ENCODE assay signal across 20 cellular contexts in the genomic region with DNA sequence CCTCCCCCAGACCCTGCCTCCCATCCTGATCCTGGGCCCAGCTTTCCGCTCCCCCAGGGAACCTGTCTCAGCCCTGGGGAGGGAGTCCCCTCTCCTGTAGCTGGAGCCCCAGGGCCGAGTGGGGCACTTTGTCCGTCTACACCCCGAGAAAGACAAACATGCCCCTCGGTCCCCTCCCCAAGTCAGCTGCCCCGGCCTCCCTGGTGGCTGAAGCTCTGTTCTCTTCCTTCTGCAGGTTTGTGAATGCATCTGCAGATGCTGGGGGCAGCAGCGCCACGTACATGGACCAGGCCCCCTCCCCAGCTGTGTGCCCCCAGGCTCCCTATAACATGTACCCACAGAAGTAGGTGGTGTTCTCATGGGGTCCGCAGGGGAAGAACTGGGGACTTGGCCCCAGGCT. TPM values are rescaled to one million over a fixed set of nuclear protein-coding genes. Genes with fewer than 3 reads are reported as not detected.
DNase-seq lines count a peak whose midpoint lies in the region; ATAC-seq and TF ChIP-seq lines count a peak whose summit lies in the region.
"Had no signal": no experiment of that assay in that cellular context is flagged by ENCODE, and none has a peak within 500 bp of the region (broad histone marks: within the 10 kb centered on the region; RNA-seq: fewer than 3 reads in every experiment).

No MANE protein-coding gene starts in this region.

- H3K27ac Mint-ChIP-seq in CD4-positive, alpha-beta memory T cell, result peak overlapping the region in 5 of 7 donors; percentile 37 to 90 (median 68)

- peaks cover 29 to 56% (median 45%) of the 10 kb centered on the region in 4 donors for H3K4me1 Mint-ChIP-seq in CD4-positive, alpha-beta memory T cell

- H3K9me3 Mint-ChIP-seq in CD4-positive, alpha-beta memory T cell, result peaks cover 0 to 5% (median 0%) of the 10 kb centered on the region in 8 donors

- H3K27me3 Mint-ChIP-seq in CD4-positive, alpha-beta memory T cell, result no peaks in the 10 kb centered on the region

- no peaks in the 10 kb centered on the region for H3K9me3 ChIP-seq in CD4-positive, alpha-beta memory T cell (ENCODE audit: control insufficient read depth in 1 of 2, low read length in 2 of 2)
- no peaks in the 10 kb centered on the region for H3K9me3 ChIP-seq in KOPT-K1 (ENCODE audit: insufficient read depth, low read length, poor library complexity, severe bottlenecking)
- H3K9me3 ChIP-seq in effector memory CD4-positive, alpha-beta T cell (ENCODE audit: control insufficient read depth, low read length), result no peaks in the 10 kb centered on the region
- no peaks in the 10 kb centered on the region for H3K9me3 ChIP-seq in sigmoid colon
- H3K9me3 ChIP-seq: BE2C, SJSA1, suprapubic skin had no signal

- TF ChIP-seq EP300 in sigmoid colon (IDR thresholded peaks at IDR 0.05), result no peak

- no peak overlapping the region for H3K27ac ChIP-seq in CD4-positive, alpha-beta memory T cell (ENCODE audit: low read depth, low read length)
- H3K27ac ChIP-seq in KOPT-K1 (ENCODE audit: low read depth, low read length, poor library complexity, severe bottlenecking) (peak overlapping the region; percentile 99), sigmoid colon (peak overlapping the region; percentile 46 to 98 (median 90))
- H3K27ac ChIP-seq in effector memory CD4-positive, alpha-beta T cell (ENCODE audit: insufficient read depth, low read length, poor library complexity, severe bottlenecking), result peak overlapping the region; percentile 22
- H3K27ac ChIP-seq: hepatocyte, SJSA1, suprapubic skin had no signal

- intact Hi-C loops in CD4-positive, alpha-beta memory T cell (cut with micrococcal nuclease), result no loop called here
- intact Hi-C loops in sigmoid colon (cut with DNase I), result no loop called here

- no peak overlapping the region for H3K4me3 Mint-ChIP-seq in CD4-positive, alpha-beta memory T cell

- H3K4me3 ChIP-seq in CD4-positive, alpha-beta memory T cell (ENCODE audit: low read length in 2 of 2), result no peak overlapping the region
- no peak overlapping the region for H3K4me3 ChIP-seq in effector memory CD4-positive, alpha-beta T cell (ENCODE audit: insufficient read depth, low read depth, low read length, poor library complexity, severe bottlenecking)
- no peak overlapping the region for H3K4me3 ChIP-seq in sigmoid colon
- H3K4me3 ChIP-seq: hepatocyte, SJSA1, suprapubic skin had no signal

- peaks cover 64% of the 10 kb centered on the region for H3K36me3 ChIP-seq in CD4-positive, alpha-beta memory T cell (ENCODE audit: insufficient read depth, low read length)
- H3K36me3 ChIP-seq in KOPT-K1 (ENCODE audit: insufficient read depth, low read length) (peaks cover 79% of the 10 kb centered on the region), sigmoid colon (peaks cover 17 to 64% (median 32%) of the 10 kb centered on the region in 4 donors)
- peaks cover 53% of the 10 kb centered on the region for H3K36me3 ChIP-seq in effector memory CD4-positive, alpha-beta T cell (ENCODE audit: control insufficient read depth, insufficient read depth, low read length)
- H3K36me3 ChIP-seq: BE2C had no signal

- H3K27me3 ChIP-seq in CD4-positive, alpha-beta memory T cell (ENCODE audit: insufficient read depth, low read length), result no peaks in the 10 kb centered on the region
- H3K27me3 ChIP-seq in effector memory CD4-positive, alpha-beta T cell (replicated peaks; ENCODE audit: control insufficient read depth, insufficient read depth, low read length, poor library complexity, severe bottlenecking), result no peaks in the 10 kb centered on the region
- no peaks in the 10 kb centered on the region for H3K27me3 ChIP-seq in sigmoid colon
- H3K27me3 ChIP-seq: BE2C, hepatocyte, SJSA1, suprapubic skin had no signal

- CTCF ChIA-PET in CD4-positive, alpha-beta memory T cell (lab: Charles Lee; ENCODE audit: partially characterized antibody), result interaction anchor here (0.9 to 21.6 kb wide), 9 partner anchors 9 to 125 kb away, joined by 3 to 504 read pairs (median 4); no protein-coding TSS in a partner anchor

- H3K36me3 Mint-ChIP-seq in CD4-positive, alpha-beta memory T cell, result peaks cover 27 to 76% of the 10 kb centered on the region in 2 donors

- no peak for TF ChIP-seq CTCF in sigmoid colon (IDR thresholded peaks at IDR 0.05)

- POLR2A ChIA-PET in CD4-positive, alpha-beta memory T cell (lab: Charles Lee; ENCODE audit: partially characterized antibody), result interaction anchor here (0.8 to 7.8 kb wide), 5 partner anchors 9 to 61 kb away, joined by 3 to 59 read pairs (median 4); a partner anchor contains a TSS

- DNase-seq in CD4-positive, alpha-beta memory T cell, result no peak
- DNase-seq in effector memory CD4-positive, alpha-beta T cell, result no peak
- DNase-seq in sigmoid colon (no peak), NCI-H226 (no peak)
- no peak for DNase-seq in stimulated activated CD4-positive, alpha-beta T cell treated with anti-CD3 and anti-CD28 coated beads, Interleukin-2, amount 100 ng/mL, for 48 hours
- DNase-seq: activated CD4-positive, CD25-positive, alpha-beta regulatory T cell treated with anti-CD3 and anti-CD28 coated beads, Interleukin-2, amount 50 U/mL, for 72 hours; amniotic stem cell; BE2C; cerebellar nuclear complex; DMS 273 treated with DMSO at 0.1 percent for 48 hours; mesenchymal stem cell; MV-4-11; NCI-H526 treated with DMSO at 0.1 percent for 48 hours; OCI-M1 had no signal

- ATAC-seq in GM18498 (IDR thresholded peaks at IDR 0.05; ENCODE audit: unreplicated experiment), result no peak
- ATAC-seq: right cardiac atrium had no signal

- no peak for TF ChIP-seq POLR2A in sigmoid colon (IDR thresholded peaks at IDR 0.05)

- H3K4me1 ChIP-seq in CD4-positive, alpha-beta memory T cell (ENCODE audit: insufficient read depth, low read length), result peaks cover 50% of the 10 kb centered on the region
- H3K4me1 ChIP-seq in effector memory CD4-positive, alpha-beta T cell (ENCODE audit: control insufficient read depth, insufficient read depth, low read length, poor library complexity, severe bottlenecking), result peaks cover 25% of the 10 kb centered on the region
- peaks cover 0 to 43% (median 38%) of the 10 kb centered on the region in 4 donors for H3K4me1 ChIP-seq in sigmoid colon
- H3K4me1 ChIP-seq: SJSA1 had no signal

- 88 to 92% methylated on average over 9 of the region's 9 CpGs for WGBS in sigmoid colon, 2 donors

RNA-seq across cellular contexts. Expression of a gene that starts 20.8 kb away (rescaled TPM):
- 100 to 1,000 TPM; 130 to 133 TPM for total RNA-seq in CD4-positive, alpha-beta memory T cell
- 10 to 100 TPM; 66.7 to 94.6 TPM for polyA plus RNA-seq in CD4-positive, alpha-beta memory T cell
- 10 to 100 TPM; 57.2 to 91.0 (median 80.8) TPM for total RNA-seq in sigmoid colon
- polyA plus RNA-seq in sigmoid colon, result 10 to 100 TPM in 2 of 3 donors, 1 to 10 TPM in 1; 7.4 to 39.2 (median 13.2) TPM

RNA-seq across cellular contexts. Expression of a gene that starts 33.0 kb away (rescaled TPM):
- 100 to 1,000 TPM; 244 to 261 TPM for total RNA-seq in CD4-positive, alpha-beta memory T cell
- 100 to 1,000 TPM in 1 of 2 donors, 10 to 100 TPM in 1; 91.3 to 146 TPM for polyA plus RNA-seq in CD4-positive, alpha-beta memory T cell
- total RNA-seq in sigmoid colon, result 100 to 1,000 TPM in 1 of 4 donors, 10 to 100 TPM in 3; 93.5 to 117 (median 98.4) TPM
- polyA plus RNA-seq in sigmoid colon, result 10 to 100 TPM; 11.3 to 37.5 (median 13.2) TPM
